Comparison of ENCODE assay signal across 28 cellular contexts in genomic region chr10:2280713-2281112, GRCh38.
"Had no signal": no experiment of that assay in that cellular context is flagged by ENCODE, and none has a peak within 500 bp of the region (broad histone marks: within the 10 kb centered on the region; RNA-seq: fewer than 3 reads in every experiment).

No MANE protein-coding gene starts in this region.

- H3K27me3 ChIP-seq: left lung, pancreas, tibial nerve, uterus had no signal

- H3K9me3 ChIP-seq: lower lobe of right lung, pancreas, prostate gland, tibial nerve, uterus had no signal

- H3K27ac ChIP-seq: left lung, lower lobe of right lung, pancreas, prostate gland, skin epidermis, tibial nerve, uterus had no signal

- H3K4me3 Mint-ChIP-seq: mesothelial cell of epicardium; naive B cell; natural killer cell; nephron progenitor cell; stimulated activated memory B cell treated with anti-CD40 and anti-IgM and Interleukin-4, amounts not matched to agents 10 μg/mL and 1 μg/mL and 100 μg/mL, for 72 hours; stimulated activated naive CD8-positive, alpha-beta T cell treated with anti-CD3 and anti-CD28 coated beads, Interleukin-15, amount 100 ng/mL, for 72 hours; type B pancreatic cell had no signal

- H3K36me3 ChIP-seq: left lung, lower lobe of right lung, pancreas, prostate gland, tibial nerve, uterus had no signal

- H3K4me3 ChIP-seq: left lung, lower lobe of right lung, pancreas, prostate gland, skin epidermis, tibial nerve, uterus had no signal

- DNase-seq: hippocampal formation; kidney glomerular epithelial cell; left cardiac atrium; left lung; lower lobe of right lung; mammary epithelial cell; mesenchymal stem cell; naive B cell; natural killer cell; nephron progenitor cell; nucleus accumbens; pancreas; posterior cingulate gyrus; retina; right cardiac atrium; stimulated activated CD4-positive, alpha-beta T cell treated with anti-CD3 and anti-CD28 coated beads, Interleukin-4, amount 100 ng/mL, for 24 hours; stimulated activated CD8-positive, alpha-beta memory T cell treated with anti-CD3 and anti-CD28 coated beads, Interleukin-4, amount 100 ng/mL, for 48 hours; stimulated activated naive CD4-positive, alpha-beta T cell treated with Interleukin-2 at 50 U/mL for 16 hours; stimulated activated naive CD8-positive, alpha-beta T cell treated with anti-CD3 and anti-CD28 coated beads, Interleukin-15, amount 100 ng/mL, for 72 hours; substantia nigra; uterus had no signal

- H3K4me1 Mint-ChIP-seq: mesothelial cell of epicardium; naive B cell; natural killer cell; stimulated activated memory B cell treated with anti-CD40 and anti-IgM and Interleukin-4, amounts not matched to agents 10 μg/mL and 1 μg/mL and 100 μg/mL, for 72 hours; stimulated activated naive CD8-positive, alpha-beta T cell treated with anti-CD3 and anti-CD28 coated beads, Interleukin-15, amount 100 ng/mL, for 72 hours had no signal

- H3K27ac Mint-ChIP-seq: mesothelial cell of epicardium; natural killer cell; nephron progenitor cell; stimulated activated memory B cell treated with anti-CD40 and anti-IgM and Interleukin-4, amounts not matched to agents 10 μg/mL and 1 μg/mL and 100 μg/mL, for 72 hours; type B pancreatic cell had no signal

- H3K4me1 ChIP-seq: left lung, lower lobe of right lung, pancreas, prostate gland, tibial nerve, uterus had no signal

- H3K9me3 Mint-ChIP-seq: mesothelial cell of epicardium; stimulated activated memory B cell treated with anti-CD40 and anti-IgM and Interleukin-4, amounts not matched to agents 10 μg/mL and 1 μg/mL and 100 μg/mL, for 72 hours; stimulated activated naive CD8-positive, alpha-beta T cell treated with anti-CD3 and anti-CD28 coated beads, Interleukin-15, amount 100 ng/mL, for 72 hours; type B pancreatic cell had no signal

- H3K36me3 Mint-ChIP-seq: mesothelial cell of epicardium; naive B cell; natural killer cell; stimulated activated memory B cell treated with anti-CD40 and anti-IgM and Interleukin-4, amounts not matched to agents 10 μg/mL and 1 μg/mL and 100 μg/mL, for 72 hours; type B pancreatic cell had no signal

- ATAC-seq: left cardiac atrium; left lung; lower lobe of right lung; natural killer cell; pancreas; right cardiac atrium; sciatic nerve; stimulated activated memory B cell treated with anti-CD40 and anti-IgM and Interleukin-4, amounts not matched to agents 10 μg/mL and 1 μg/mL and 100 μg/mL, for 72 hours; stimulated activated naive CD8-positive, alpha-beta T cell treated with anti-CD3 and anti-CD28 coated beads, Interleukin-15, amount 100 ng/mL, for 72 hours had no signal

- H3K27me3 Mint-ChIP-seq: stimulated activated memory B cell treated with anti-CD40 and anti-IgM and Interleukin-4, amounts not matched to agents 10 μg/mL and 1 μg/mL and 100 μg/mL, for 72 hours; stimulated activated naive CD8-positive, alpha-beta T cell treated with anti-CD3 and anti-CD28 coated beads, Interleukin-15, amount 100 ng/mL, for 72 hours had no signal
